In genomic region chr6:3912366-3913076, GRCh38 we compare ENCODE assay signal across 9 cellular contexts.
DNase-seq lines count a peak whose midpoint lies in the region; ATAC-seq and TF ChIP-seq lines count a peak whose summit lies in the region.
"Had no signal": no experiment of that assay in that cellular context is flagged by ENCODE, and none has a peak within 500 bp of the region (broad histone marks: within the 10 kb centered on the region; RNA-seq: fewer than 3 reads in every experiment).

No MANE protein-coding gene starts in this region.

- H3K9ac ChIP-seq in colonic mucosa (ENCODE audit: low read depth in 2 of 2, low read length in 2 of 2): no peak overlapping the region

- no peaks in the 10 kb centered on the region for H3K36me3 ChIP-seq in right lobe of liver
- no peaks in the 10 kb centered on the region for H3K36me3 ChIP-seq in testis (ENCODE audit: low read depth, missing control alignments)
- no peaks in the 10 kb centered on the region for H3K36me3 ChIP-seq in colonic mucosa
- H3K36me3 ChIP-seq: neutrophil had no signal

- ATAC-seq in right lobe of liver (peak in 2 of 4 donors; percentile 2 to 4), GM21529 (IDR thresholded peaks at IDR 0.05; ENCODE audit: unreplicated experiment) (no peak), HG02840 (IDR thresholded peaks at IDR 0.05; ENCODE audit: low FRiP score, unreplicated experiment) (no peak)

- no peak for TF ChIP-seq POLR2A in right lobe of liver (IDR thresholded peaks at IDR 0.05)
- no peak for TF ChIP-seq POLR2A in testis (IDR thresholded peaks at IDR 0.05)

- in situ Hi-C loops in KBM-7 (cut with MboI; ENCODE audit: low pct_unique_long_range_greater_than_20kb, low sequenced_read_pairs): no loop called here

- no peak for TF ChIP-seq CTCF in choroid plexus epithelial cell (conservative IDR thresholded peaks at IDR 0.05; ENCODE audit: low read depth, low read length)
- TF ChIP-seq CTCF in right lobe of liver (IDR thresholded peaks at IDR 0.05): no peak
- TF ChIP-seq CTCF in testis (IDR thresholded peaks at IDR 0.05): no peak
- no peak for TF ChIP-seq CTCF in colonic mucosa (IDR thresholded peaks at IDR 0.05)

- H3K4me3 ChIP-seq in choroid plexus epithelial cell (ENCODE audit: low read depth, low read length) (no peak overlapping the region), right lobe of liver (no peak overlapping the region), testis (no peak overlapping the region), colonic mucosa (no peak overlapping the region)

- H3K9me3 ChIP-seq in right lobe of liver (no peaks in the 10 kb centered on the region), testis (no peaks in the 10 kb centered on the region), colonic mucosa (no peaks in the 10 kb centered on the region)
- H3K9me3 ChIP-seq: neutrophil had no signal

- no peaks in the 10 kb centered on the region for H3K27me3 ChIP-seq in right lobe of liver
- H3K27me3 ChIP-seq in testis: no peaks in the 10 kb centered on the region
- no peaks in the 10 kb centered on the region for H3K27me3 ChIP-seq in colonic mucosa

- DNase-seq in HT-29 (ENCODE audit: low spot score) (peak; percentile 35), choroid plexus epithelial cell (ENCODE audit: low read depth) (peak; percentile 18), right lobe of liver (no peak), testis (no peak), KBM-7 (no peak), colonic mucosa (no peak)

- H3K27ac ChIP-seq in right lobe of liver (peak overlapping the region; percentile 75 to 94 (median 88)), testis (peak overlapping the region; percentile 23 to 72), colonic mucosa (no peak overlapping the region)
- H3K27ac ChIP-seq: neutrophil had no signal

- intact Hi-C loops in right lobe of liver (cut with DNase I): no loop called here
- intact Hi-C loops in testis (cut with DNase I; ENCODE audit: low total_unique reads): no loop called here
- intact Hi-C loops in colonic mucosa (cut with DNase I): no loop called here

- WGBS in right lobe of liver (ENCODE audit: insufficient coverage, low coverage, low lambda C conversion rate, missing lambda C conversion rate): 60% methylated on average over 2 of the region's 3 CpGs
- WGBS in testis, 2 donors: 57 to 58% methylated on average over 3 of the region's 3 CpGs

- peaks cover 0 to 43% (median 18%) of the 10 kb centered on the region in 4 donors for H3K4me1 ChIP-seq in right lobe of liver
- peaks cover 22% of the 10 kb centered on the region for H3K4me1 ChIP-seq in testis
- H3K4me1 ChIP-seq in colonic mucosa: peaks cover 6% of the 10 kb centered on the region

Comparison
In these comparisons a context has a peak if more than half of its experiments do, and no peak if none do; other contexts are left out.
1. DNase-seq: peak in HT-29 (single experiment) and choroid plexus epithelial cell (single experiment); none in right lobe of liver (0 of 3), testis (single experiment), KBM-7 (single experiment) and colonic mucosa (single experiment).